Comparison of ENCODE assay signal across 19 cellular contexts in the genomic region with DNA sequence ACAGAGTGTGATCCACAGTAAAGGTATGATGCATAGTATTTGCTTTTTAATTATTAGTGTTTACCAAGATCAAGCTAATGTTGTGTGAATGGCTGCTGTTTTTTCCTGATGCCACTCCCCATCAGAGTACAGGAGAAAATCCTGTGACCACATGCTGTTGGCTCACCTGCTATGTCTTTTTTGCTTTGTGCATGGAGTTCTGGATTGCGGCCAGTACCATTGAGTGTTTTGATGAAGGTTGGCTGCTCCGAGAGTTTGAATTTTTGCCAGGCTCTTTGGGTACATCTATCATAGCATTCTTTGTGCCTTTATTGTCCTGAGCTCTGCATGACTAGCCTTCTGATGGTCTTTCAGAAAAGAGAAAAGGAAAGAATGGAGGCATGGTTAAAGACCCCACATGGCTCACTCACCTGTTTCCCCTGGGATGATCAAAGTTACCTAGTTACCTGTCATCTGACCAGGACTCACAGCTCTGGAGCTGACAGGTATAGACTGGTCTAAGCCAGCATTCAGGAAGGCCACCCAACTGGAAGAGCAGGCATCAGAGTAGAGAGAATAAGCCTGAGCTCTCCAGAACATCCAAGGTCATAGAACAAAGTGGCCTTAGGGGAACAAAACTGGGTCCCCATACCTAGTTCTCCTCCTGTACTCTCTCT. TPM values are rescaled to one million over a fixed set of nuclear protein-coding genes. Genes with fewer than 3 reads are reported as not detected.
A peak's percentile ranks its signal among the peaks of the same experiment; 100 is the strongest.
DNase-seq lines count a peak whose midpoint lies in the region; ATAC-seq and TF ChIP-seq lines count a peak whose summit lies in the region.
"Had no signal": no experiment of that assay in that cellular context is flagged by ENCODE, and none has a peak within 500 bp of the region (broad histone marks: within the 10 kb centered on the region; RNA-seq: fewer than 3 reads in every experiment).

No MANE protein-coding gene starts in this region.

- no peaks in the 10 kb centered on the region for H3K27me3 ChIP-seq in PC-9 (ENCODE audit: insufficient read depth, low read depth)
- H3K27me3 ChIP-seq: right lobe of liver had no signal

- ATAC-seq in GM21786 (IDR thresholded peaks at IDR 0.05; ENCODE audit: unreplicated experiment) (no peak), HG03159 (IDR thresholded peaks at IDR 0.05; ENCODE audit: unreplicated experiment) (no peak)
- ATAC-seq: natural killer cell, Panc1 had no signal

- H3K27ac ChIP-seq in PC-9 = no peak overlapping the region
- H3K27ac ChIP-seq: right lobe of liver had no signal

- peaks cover 5% of the 10 kb centered on the region; the same call in 1 of the 2 replicates for H3K9me3 ChIP-seq in PC-9 (ENCODE audit: insufficient read depth, low read depth)
- H3K9me3 ChIP-seq: right lobe of liver had no signal

- no peaks in the 10 kb centered on the region for H3K79me2 ChIP-seq in PC-9 (ENCODE audit: low read depth)

- TF ChIP-seq CTCF in PC-9 (conservative IDR thresholded peaks at IDR 0.05) = no peak

- H3K36me3 ChIP-seq in PC-9 (ENCODE audit: low read depth) = no peaks in the 10 kb centered on the region
- H3K36me3 ChIP-seq: right lobe of liver had no signal

- H3K4me2 ChIP-seq in PC-9 = peak overlapping the region; percentile 27

- no peaks in the 10 kb centered on the region for H3K9me2 ChIP-seq in PC-9 (ENCODE audit: insufficient read depth)

- no peak overlapping the region for H2AFZ ChIP-seq in PC-9

- no peaks in the 10 kb centered on the region for H4K20me1 ChIP-seq in PC-9 (ENCODE audit: insufficient read depth)

- intact Hi-C loops in PC-9 (cut with micrococcal nuclease; ENCODE audit: unreplicated experiment) = no loop called here
- intact Hi-C loops in posterior vena cava (cut with DNase I) = no loop called here

- peaks cover 52% of the 10 kb centered on the region for H3K4me1 ChIP-seq in PC-9 (replicated peaks; ENCODE audit: insufficient read depth)
- H3K4me1 ChIP-seq: right lobe of liver had no signal

- BruUV-seq in PC-9 (replicated peaks; lab: Mats Ljungman, UMichigan) = no TSS peak

- H3K4me3 ChIP-seq in PC-9 = no peak overlapping the region
- H3K4me3 ChIP-seq: right lobe of liver had no signal

- peaks cover 39% of the 10 kb centered on the region for H3F3A ChIP-seq in PC-9 (ENCODE audit: insufficient read depth, low read depth)

- CTCF ChIA-PET in PC-9 (lab: Charles Lee) = no interaction called here

- DNase-seq in DMS53 (lab: John Stamatoyannopoulos, UW) = peak; percentile 90
- peak; percentile 90 for DNase-seq in NCI-H2029 (lab: John Stamatoyannopoulos, UW)
- no peak for DNase-seq in PC-9
- peak; percentile 34 for DNase-seq in iPS-NIHi11 (ENCODE audit: low spot score)
- DNase-seq in DMS 273 (lab: John Stamatoyannopoulos, UW; ENCODE audit: unreplicated experiment) = no peak
- no peak for DNase-seq in posterior vena cava (ENCODE audit: low spot score)
- DNase-seq: activated naive CD4-positive, alpha-beta T cell treated with anti-CD3 and anti-CD28 coated beads, Interleukin-2, amount 50 U/mL, for 16 hours; EL; natural killer cell; NCI-H2227 treated with DMSO at 0.1 percent for 48 hours; right lobe of liver; stimulated activated CD4-positive, alpha-beta T cell treated with anti-CD3 and anti-CD28 coated beads, Interleukin-2, amount 100 ng/mL, for 48 hours had no signal

- POLR2A ChIA-PET in PC-9 (lab: Charles Lee; ENCODE audit: unreplicated experiment) = interaction anchor here (0.6 kb wide), 1 partner anchor 392 kb away, joined by 3 read pairs; no protein-coding TSS in a partner anchor

RNA-seq across cellular contexts. Expression of a gene that starts 11.9 kb away (rescaled TPM):
- 96.9 and 141 TPM in 2 replicates for total RNA-seq in PC-9 (2021)
- total RNA-seq in posterior vena cava = 10 to 100 TPM; 27.9 to 37.2 TPM

RNA-seq across cellular contexts. Expression of a gene that starts 18.7 kb away (rescaled TPM):
- total RNA-seq in PC-9 (2021) = not detected in 2 replicates
- not detected for total RNA-seq in posterior vena cava
- total RNA-seq: B cell; lower leg skin; right lobe of liver; T-helper 1 cell treated with Interleukin-12 subunit alpha and Interleukin-12 subunit beta and Interleukin-4 antibody, amounts not matched to agents 30 ng/mL and 1 ng/mL, for 36 hours; ureter had no signal

Comparison
In these comparisons a context has a peak if more than half of its experiments do, and no peak if none do; other contexts are left out.
1. DNase-seq: peak in DMS53 (single experiment), NCI-H2029 (single experiment) and iPS-NIHi11 (single experiment); none in PC-9 (0 of 2), DMS 273 (single experiment) and posterior vena cava (single experiment).